ENCODE assay signal across 11 cellular contexts in genomic region chr17:31787857-31788570, GRCh38.
DNase-seq lines count a peak whose midpoint lies in the region; ATAC-seq and TF ChIP-seq lines count a peak whose summit lies in the region.
"Had no signal": no experiment of that assay in that cellular context is flagged by ENCODE, and none has a peak within 500 bp of the region (broad histone marks: within the 10 kb centered on the region; RNA-seq: fewer than 3 reads in every experiment).

No MANE protein-coding gene starts in this region.

- no peak for ATAC-seq in GM23338
- ATAC-seq in WTC11 = no peak
- ATAC-seq in foreskin keratinocyte = peak; percentile 97
- ATAC-seq in HG03442 (IDR thresholded peaks at IDR 0.05; ENCODE audit: unreplicated experiment) = no peak
- ATAC-seq in HG03457 (IDR thresholded peaks at IDR 0.05; ENCODE audit: unreplicated experiment) = no peak

- WGBS in smooth muscle cell (ENCODE audit: low lambda C conversion rate) = 44% methylated on average over 7 of the region's 7 CpGs

- H3K4me3 Mint-ChIP-seq in GM23338 = no peak overlapping the region
- no peak overlapping the region for H3K4me3 Mint-ChIP-seq in WTC11
- H3K4me3 Mint-ChIP-seq: activated CD4-positive, alpha-beta memory T cell treated with anti-CD3 and anti-CD28 coated beads for 36 hours; dendritic cell treated with granulocyte-macrophage colony-stimulating factor and Interleukin-4, amounts not matched to agents 40 ng/mL and 50 ng/mL, for 4 days had no signal

- no peaks in the 10 kb centered on the region for H3K4me1 Mint-ChIP-seq in GM23338
- no peaks in the 10 kb centered on the region for H3K4me1 Mint-ChIP-seq in WTC11

- H3K9me3 Mint-ChIP-seq in GM23338 (no peaks in the 10 kb centered on the region; the same call in 2 of the 3 replicates), WTC11 (peaks cover 3% of the 10 kb centered on the region; the same call in 1 of the 2 replicates)
- H3K9me3 Mint-ChIP-seq: activated CD4-positive, alpha-beta memory T cell treated with anti-CD3 and anti-CD28 coated beads for 36 hours; dendritic cell treated with granulocyte-macrophage colony-stimulating factor and Interleukin-4, amounts not matched to agents 40 ng/mL and 50 ng/mL, for 4 days had no signal

- H3K27me3 Mint-ChIP-seq in GM23338 (ENCODE audit: insufficient read depth, low read depth, poor library complexity) = no peaks in the 10 kb centered on the region
- H3K27me3 Mint-ChIP-seq in WTC11 (ENCODE audit: low read depth) = peaks cover 3% of the 10 kb centered on the region

- H3F3A ChIP-seq in GM23338 (replicated peaks; ENCODE audit: low read depth) (no peaks in the 10 kb centered on the region), smooth muscle cell (ENCODE audit: low read depth) (no peaks in the 10 kb centered on the region)

- CTCF ChIA-PET in WTC11 (lab: Charles Lee) = no interaction called here

- H4K20me1 ChIP-seq in GM23338 (replicated peaks; ENCODE audit: insufficient read depth) = no peaks in the 10 kb centered on the region
- H4K20me1 ChIP-seq in smooth muscle cell (ENCODE audit: low read depth) = no peaks in the 10 kb centered on the region

- H3K9ac ChIP-seq in smooth muscle cell (ENCODE audit: low read depth) = peak overlapping the region; percentile 1

- H2AFZ ChIP-seq in GM23338 = 0 out of 2 replicates have a peak overlapping the region, but pooled peaks have one; percentile 56
- H2AFZ ChIP-seq in smooth muscle cell (ENCODE audit: low read depth) = peak overlapping the region; percentile 40

- POLR2A ChIA-PET in WTC11 (lab: Charles Lee) = no interaction called here

- H3K4me3 ChIP-seq in GM23338 (no peak overlapping the region), smooth muscle cell (no peak overlapping the region)

- no peaks in the 10 kb centered on the region for H3K79me2 ChIP-seq in GM23338 (replicated peaks; ENCODE audit: insufficient read depth)
- H3K79me2 ChIP-seq in smooth muscle cell (ENCODE audit: low read depth) = no peaks in the 10 kb centered on the region

- H3K4me1 ChIP-seq in GM23338 (ENCODE audit: insufficient read depth) (no peaks in the 10 kb centered on the region), foreskin keratinocyte (peaks cover 14% of the 10 kb centered on the region), smooth muscle cell (ENCODE audit: low read depth) (no peaks in the 10 kb centered on the region)

- H3K36me3 Mint-ChIP-seq in GM23338 (ENCODE audit: low read depth) (no peaks in the 10 kb centered on the region), WTC11 (no peaks in the 10 kb centered on the region)
- H3K36me3 Mint-ChIP-seq: activated CD4-positive, alpha-beta memory T cell treated with anti-CD3 and anti-CD28 coated beads for 36 hours had no signal

- TF ChIP-seq CTCF in GM23338 (conservative IDR thresholded peaks at IDR 0.05; ENCODE audit: low read depth in 2 of 2) = no peak
- no peak for TF ChIP-seq CTCF in WTC11 (IDR thresholded peaks at IDR 0.05)
- no peak for TF ChIP-seq CTCF in foreskin keratinocyte (conservative IDR thresholded peaks at IDR 0.05)
- TF ChIP-seq CTCF in smooth muscle cell (IDR thresholded peaks at IDR 0.05; ENCODE audit: borderline replicate concordance, insufficient read depth, poor library complexity, severe bottlenecking) = no peak

- DNase-seq in GM23338 (ENCODE audit: low spot score) = no peak
- no peak for DNase-seq in WTC11 (ENCODE audit: low spot score)
- DNase-seq in foreskin keratinocyte = peak; percentile 98 to 99
- DNase-seq in smooth muscle cell (lab: John Stamatoyannopoulos, UW; ENCODE audit: unreplicated experiment) = no peak
- no peak for DNase-seq in NCI-H526 (lab: John Stamatoyannopoulos, UW)
- DNase-seq in activated naive CD4-positive, alpha-beta T cell treated with anti-CD3 and anti-CD28 coated beads, Interleukin-2, amount 50 U/mL, for 16 hours = no peak
- DNase-seq: activated CD4-positive, alpha-beta memory T cell treated with anti-CD3 and anti-CD28 coated beads for 36 hours; NK-92 treated with Interleukin-12 subunit alpha and Interleukin-12 subunit beta, amount 100 ng/mL, for 24 hours had no signal

- H3K27me3 ChIP-seq in GM23338 (ENCODE audit: insufficient read depth) (no peaks in the 10 kb centered on the region), foreskin keratinocyte (no peaks in the 10 kb centered on the region), smooth muscle cell (ENCODE audit: low read depth) (no peaks in the 10 kb centered on the region)

- H3K27ac Mint-ChIP-seq in GM23338 (no peak overlapping the region), WTC11 (no peak overlapping the region)
- H3K27ac Mint-ChIP-seq: activated CD4-positive, alpha-beta memory T cell treated with anti-CD3 and anti-CD28 coated beads for 36 hours; dendritic cell treated with granulocyte-macrophage colony-stimulating factor and Interleukin-4, amounts not matched to agents 40 ng/mL and 50 ng/mL, for 4 days had no signal

- H3K27ac ChIP-seq in GM23338 (ENCODE audit: low read depth) (no peak overlapping the region), foreskin keratinocyte (peak overlapping the region; percentile 49), smooth muscle cell (ENCODE audit: low read depth) (peak overlapping the region; percentile 69)

- H3K36me3 ChIP-seq in GM23338 (ENCODE audit: insufficient read depth) = no peaks in the 10 kb centered on the region
- no peaks in the 10 kb centered on the region for H3K36me3 ChIP-seq in smooth muscle cell (ENCODE audit: low read depth)

- no peaks in the 10 kb centered on the region for H3K9me2 ChIP-seq in GM23338 (ENCODE audit: insufficient read depth)

- no peaks in the 10 kb centered on the region for H3K9me3 ChIP-seq in smooth muscle cell (replicated peaks; ENCODE audit: low read depth)

- no peak overlapping the region for H3K4me2 ChIP-seq in GM23338
- H3K4me2 ChIP-seq in smooth muscle cell = peak overlapping the region; percentile 18

TF ChIP-seq in GM23338, 12 proteins besides CTCF, POLR2A, EP300 and RAD21 (continues in another document):
- no peak for TF ChIP-seq POLR2AphosphoS5 (IDR thresholded peaks at IDR 0.05; ENCODE audit: low read depth)
- no peak for TF ChIP-seq REST (IDR thresholded peaks at IDR 0.05; ENCODE audit: unreplicated experiment)
- TF ChIP-seq ZNF114 (CRISPR knock-in tag; IDR thresholded peaks at IDR 0.05) = no peak
- no peak for TF ChIP-seq EZH2 (IDR thresholded peaks at IDR 0.05; ENCODE audit: low read depth, unreplicated experiment)
- no peak for TF ChIP-seq CREB1 (CRISPR knock-in tag; IDR thresholded peaks at IDR 0.05; ENCODE audit: low read depth)

TF ChIP-seq in WTC11, 78 proteins besides CTCF, POLR2A, EP300 and RAD21:
- TF ChIP-seq HMGA2 (CRISPR knock-in tag; IDR thresholded peaks at IDR 0.05) (no peak), GABPB1 (CRISPR knock-in tag; IDR thresholded peaks at IDR 0.05) (peak; percentile 49)
TF ChIP-seq in WTC11: peak in this region for 1.

Comparison
In these comparisons a context has a peak if more than half of its experiments do, and no peak if none do; other contexts are left out.
1. DNase-seq: peak in foreskin keratinocyte (2 of 2); none in GM23338 (single experiment), WTC11 (single experiment), smooth muscle cell (single experiment), NCI-H526 (0 of 2) and activated naive CD4-positive, alpha-beta T cell treated with anti-CD3 and anti-CD28 coated beads, Interleukin-2, amount 50 U/mL, for 16 hours (single experiment).